ENCODE assay signal across 8 cellular contexts in genomic region chr2:183078163-183078466, GRCh38. TPM values are rescaled to one million over a fixed set of nuclear protein-coding genes. Genes with fewer than 3 reads are reported as not detected.
DNase-seq lines count a peak whose midpoint lies in the region; ATAC-seq and TF ChIP-seq lines count a peak whose summit lies in the region.

No MANE protein-coding gene starts in this region.

- H3K9me3 Mint-ChIP-seq in activated CD8-positive, alpha-beta memory T cell treated with anti-CD3 and anti-CD28 coated beads, Interleukin-2, amount 10 ng/mL, durations not matched to agents 7 days and 5 days (ENCODE audit: low read depth), result no peaks in the 10 kb centered on the region
- no peaks in the 10 kb centered on the region for H3K9me3 Mint-ChIP-seq in T-helper 1 cell treated with Interleukin-12 subunit alpha and Interleukin-12 subunit beta and Interleukin-4 antibody, amounts not matched to agents 30 μg/mL and 1 μg/mL, for 36 hours

- ATAC-seq in activated CD8-positive, alpha-beta memory T cell treated with anti-CD3 and anti-CD28 coated beads, Interleukin-2, amount 10 ng/mL, durations not matched to agents 7 days and 5 days, result no peak

- DNase-seq in activated CD8-positive, alpha-beta memory T cell treated with anti-CD3 and anti-CD28 coated beads, Interleukin-2, amount 10 ng/mL, durations not matched to agents 7 days and 5 days, result no peak
- no peak for DNase-seq in activated CD8-positive, alpha-beta memory T cell treated with anti-CD3 and anti-CD28 coated beads, Interleukin-2, amount 50 U/mL, for 4 hours
- DNase-seq in fibroblast of villous mesenchyme (ENCODE audit: low read depth) (no peak), osteoblast (ENCODE audit: insufficient read length, low spot score, missing footprints) (no peak), NCI-H1417 treated with DMSO at 0.1 percent for 48 hours (lab: John Stamatoyannopoulos, UW) (no peak), SHP77 (lab: John Stamatoyannopoulos, UW) (no peak), SW 1271 (lab: John Stamatoyannopoulos, UW) (no peak)

- peak overlapping the region; percentile 91 for H3K4me3 Mint-ChIP-seq in activated CD8-positive, alpha-beta memory T cell treated with anti-CD3 and anti-CD28 coated beads, Interleukin-2, amount 10 ng/mL, durations not matched to agents 7 days and 5 days
- H3K4me3 Mint-ChIP-seq in T-helper 1 cell treated with Interleukin-12 subunit alpha and Interleukin-12 subunit beta and Interleukin-4 antibody, amounts not matched to agents 30 μg/mL and 1 μg/mL, for 36 hours, result peak overlapping the region; percentile 89

- H3K27me3 Mint-ChIP-seq in activated CD8-positive, alpha-beta memory T cell treated with anti-CD3 and anti-CD28 coated beads, Interleukin-2, amount 10 ng/mL, durations not matched to agents 7 days and 5 days, result peaks cover 2% of the 10 kb centered on the region
- H3K27me3 Mint-ChIP-seq in T-helper 1 cell treated with Interleukin-12 subunit alpha and Interleukin-12 subunit beta and Interleukin-4 antibody, amounts not matched to agents 30 μg/mL and 1 μg/mL, for 36 hours (ENCODE audit: low read depth), result peaks cover 9% of the 10 kb centered on the region

- H3K9me3 ChIP-seq in osteoblast (ENCODE audit: low read depth, low read length), result no peaks in the 10 kb centered on the region

- peak overlapping the region; percentile 87 for H3K4me3 ChIP-seq in fibroblast of villous mesenchyme (ENCODE audit: low read depth, low read length)
- H3K4me3 ChIP-seq in osteoblast (ENCODE audit: insufficient read depth, low read length), result peak overlapping the region; percentile 78

- H3K4me1 ChIP-seq in osteoblast (ENCODE audit: insufficient read depth, low read length), result peaks cover 7% of the 10 kb centered on the region

- peaks cover 16% of the 10 kb centered on the region for H3K4me1 Mint-ChIP-seq in activated CD8-positive, alpha-beta memory T cell treated with anti-CD3 and anti-CD28 coated beads, Interleukin-2, amount 10 ng/mL, durations not matched to agents 7 days and 5 days
- H3K4me1 Mint-ChIP-seq in T-helper 1 cell treated with Interleukin-12 subunit alpha and Interleukin-12 subunit beta and Interleukin-4 antibody, amounts not matched to agents 30 μg/mL and 1 μg/mL, for 36 hours (ENCODE audit: low read depth), result peaks cover 12% of the 10 kb centered on the region

- peak overlapping the region; percentile 62 for H3K27ac Mint-ChIP-seq in activated CD8-positive, alpha-beta memory T cell treated with anti-CD3 and anti-CD28 coated beads, Interleukin-2, amount 10 ng/mL, durations not matched to agents 7 days and 5 days
- peak overlapping the region; percentile 42 for H3K27ac Mint-ChIP-seq in T-helper 1 cell treated with Interleukin-12 subunit alpha and Interleukin-12 subunit beta and Interleukin-4 antibody, amounts not matched to agents 30 μg/mL and 1 μg/mL, for 36 hours

- peak overlapping the region; percentile 91 for H3K4me2 ChIP-seq in osteoblast (ENCODE audit: insufficient read depth, low read length)

- H3K27ac ChIP-seq in osteoblast (ENCODE audit: low read depth, low read length), result peak overlapping the region; percentile 56

- H3K36me3 ChIP-seq in osteoblast (ENCODE audit: insufficient read depth, low read length), result no peaks in the 10 kb centered on the region

- no peaks in the 10 kb centered on the region for H4K20me1 ChIP-seq in osteoblast (ENCODE audit: insufficient read depth, low read length)

- peaks cover 11% of the 10 kb centered on the region for H3K27me3 ChIP-seq in osteoblast (ENCODE audit: insufficient read depth, low read length)

- H2AFZ ChIP-seq in osteoblast (ENCODE audit: low read length), result peak overlapping the region; percentile 92

- no peaks in the 10 kb centered on the region for H3K79me2 ChIP-seq in osteoblast (ENCODE audit: insufficient read depth, low read length)

- CTCF ChIA-PET in activated CD8-positive, alpha-beta memory T cell treated with anti-CD3 and anti-CD28 coated beads, Interleukin-2, amount 10 ng/mL, durations not matched to agents 7 days and 5 days (lab: Charles Lee), result no interaction called here

- no peaks in the 10 kb centered on the region for H3K36me3 Mint-ChIP-seq in activated CD8-positive, alpha-beta memory T cell treated with anti-CD3 and anti-CD28 coated beads, Interleukin-2, amount 10 ng/mL, durations not matched to agents 7 days and 5 days
- no peaks in the 10 kb centered on the region for H3K36me3 Mint-ChIP-seq in T-helper 1 cell treated with Interleukin-12 subunit alpha and Interleukin-12 subunit beta and Interleukin-4 antibody, amounts not matched to agents 30 μg/mL and 1 μg/mL, for 36 hours (ENCODE audit: low read depth)

- TF ChIP-seq CTCF in fibroblast of villous mesenchyme (IDR thresholded peaks at IDR 0.05; ENCODE audit: insufficient read depth, low read depth, low read length), result no peak
- no peak for TF ChIP-seq CTCF in osteoblast (IDR thresholded peaks at IDR 0.05; ENCODE audit: extremely low read depth, low read depth, low read length)

RNA-seq across cellular contexts. Expression of gene DUSP19, which starts 0.4 kb away (rescaled TPM):
- total RNA-seq in activated CD8-positive, alpha-beta memory T cell treated with anti-CD3 and anti-CD28 coated beads, Interleukin-2, amount 10 ng/mL, durations not matched to agents 7 days and 5 days, result 1 to 10 TPM; 1.8 to 2.1 TPM
- total RNA-seq in fibroblast of villous mesenchyme, result 1.6 and 5.6 TPM in 2 replicates
- total RNA-seq in osteoblast, result 2.4 and 2.9 TPM in 2 replicates

RNA-seq across cellular contexts. Expression of gene NCKAP1, which starts 39.9 kb away (rescaled TPM):
- total RNA-seq in activated CD8-positive, alpha-beta memory T cell treated with anti-CD3 and anti-CD28 coated beads, Interleukin-2, amount 10 ng/mL, durations not matched to agents 7 days and 5 days, result 1 to 10 TPM in 1 of 2 experiments, under 1 TPM in 1; 0.96 to 1.6 TPM
- total RNA-seq in fibroblast of villous mesenchyme (173 and 236 TPM in 2 replicates), osteoblast (209 and 212 TPM in 2 replicates)

RNA-seq across cellular contexts. Expression of gene NUP35, which starts 46.1 kb away (rescaled TPM):
- total RNA-seq in activated CD8-positive, alpha-beta memory T cell treated with anti-CD3 and anti-CD28 coated beads, Interleukin-2, amount 10 ng/mL, durations not matched to agents 7 days and 5 days, result 10 to 100 TPM; 23.5 to 24.9 TPM
- total RNA-seq in fibroblast of villous mesenchyme (8.1 and 14.2 TPM in 2 replicates), osteoblast (7.4 and 8.3 TPM in 2 replicates)

Comparison
In these comparisons a context has a peak if more than half of its experiments do, and no peak if none do; other contexts are left out.
1. RNA of gene NCKAP1, which starts 39.9 kb away (total RNA-seq): 173 to 236 TPM in fibroblast of villous mesenchyme and 209 to 212 TPM in osteoblast; 0.96 to 1.6 TPM in activated CD8-positive, alpha-beta memory T cell treated with anti-CD3 and anti-CD28 coated beads, Interleukin-2, amount 10 ng/mL, durations not matched to agents 7 days and 5 days; every median in the first group is over 10 times any median in the second.